1 cellular context compared by ENCODE assay signal in genomic region chr12:88185988-88186387, GRCh38.
TF ChIP-seq lines count a peak whose summit lies in the region.

No MANE protein-coding gene starts in this region.

TF ChIP-seq in GM12878, 131 proteins besides CTCF, POLR2A, EP300 and RAD21 (continued from another document):
- TF ChIP-seq HDAC2 (IDR thresholded peaks at IDR 0.05) = no peak
- no peak for TF ChIP-seq RFX5 (IDR thresholded peaks at IDR 0.05; ENCODE audit: low read depth, low read length)
- TF ChIP-seq RB1 (IDR thresholded peaks at IDR 0.05; ENCODE audit: borderline replicate concordance) = no peak
- no peak for TF ChIP-seq STAT3 (IDR thresholded peaks at IDR 0.05; ENCODE audit: low read depth, low read length)
- TF ChIP-seq MEF2A (IDR thresholded peaks at IDR 0.05; ENCODE audit: insufficient read depth, low read depth, low read length) = no peak
- TF ChIP-seq NBN (IDR thresholded peaks at IDR 0.05) = no peak
